Comparison of ENCODE assay signal across 8 cellular contexts in genomic region chr15:55319537-55320325, GRCh38.
DNase-seq lines count a peak whose midpoint lies in the region; ATAC-seq and TF ChIP-seq lines count a peak whose summit lies in the region.

No MANE protein-coding gene starts in this region.

- H3K36me3 ChIP-seq in NT2/D1 (ENCODE audit: insufficient read depth, insufficient read length, low read length) (peaks cover 11% of the 10 kb centered on the region), mucosa of rectum (ENCODE audit: control insufficient read depth in 2 of 2, insufficient read depth in 2 of 2, low read length in 2 of 2) (no peaks in the 10 kb centered on the region)

- H3K9ac ChIP-seq in NT2/D1 (ENCODE audit: insufficient read length, low read depth) = no peak overlapping the region
- H3K9ac ChIP-seq in mucosa of rectum (ENCODE audit: low read depth in 1 of 2, low read length in 2 of 2) = peak overlapping the region; percentile 84 to 94

- TF ChIP-seq CTCF in coronary artery (IDR thresholded peaks at IDR 0.05) = no peak

- H3K4me3 ChIP-seq in NT2/D1 (ENCODE audit: insufficient read length, low read depth) (peak overlapping the region; percentile 79), coronary artery (peak overlapping the region; percentile 77), mucosa of rectum (ENCODE audit: low read length in 2 of 2) (peak overlapping the region; percentile 98 to 99)

- H3K4me1 ChIP-seq in NT2/D1 (ENCODE audit: insufficient read depth, insufficient read length) = no peaks in the 10 kb centered on the region
- peaks cover 2 to 4% of the 10 kb centered on the region in 2 donors for H3K4me1 ChIP-seq in mucosa of rectum (ENCODE audit: control insufficient read depth in 2 of 2, insufficient read depth in 2 of 2, low read length in 2 of 2)

- H3K27me3 ChIP-seq in NT2/D1 (ENCODE audit: insufficient read depth, insufficient read length) (no peaks in the 10 kb centered on the region), mucosa of rectum (ENCODE audit: control insufficient read depth in 2 of 2, insufficient read depth in 2 of 2, low read length in 2 of 2) (no peaks in the 10 kb centered on the region)

- ATAC-seq in GM21737 (IDR thresholded peaks at IDR 0.05; ENCODE audit: unreplicated experiment) (peak; percentile 36), HG03045 (IDR thresholded peaks at IDR 0.05; ENCODE audit: unreplicated experiment) (no peak)

- H3K27ac ChIP-seq in coronary artery = peak overlapping the region; percentile 85 to 89
- H3K27ac ChIP-seq in mucosa of rectum (ENCODE audit: low read depth in 2 of 2, low read length in 2 of 2) = peak overlapping the region; percentile 86 to 89

- no peaks in the 10 kb centered on the region for H3K9me3 ChIP-seq in NT2/D1 (ENCODE audit: insufficient read depth, low read length)
- no peaks in the 10 kb centered on the region for H3K9me3 ChIP-seq in mucosa of rectum (ENCODE audit: control insufficient read depth in 2 of 2, low read length in 2 of 2)

- peak; percentile 14 for DNase-seq in EH (ENCODE audit: low read depth)
- DNase-seq in NT2/D1 (ENCODE audit: low read depth, low spot score) = no peak
- DNase-seq in coronary artery (ENCODE audit: low spot score) = no peak
- DNase-seq in T1000 (lab: John Stamatoyannopoulos, UW) = no peak
- no peak for DNase-seq in NCI-H524 (lab: John Stamatoyannopoulos, UW)
